ENCODE assay signal across 8 cellular contexts in genomic region chr4:154001187-154001586, GRCh38.
"Had no signal": no experiment of that assay in that cellular context is flagged by ENCODE, and none has a peak within 500 bp of the region (broad histone marks: within the 10 kb centered on the region; RNA-seq: fewer than 3 reads in every experiment).

No MANE protein-coding gene starts in this region.

- H3K36me3 ChIP-seq: HAP-1 had no signal

- H3K4me2 ChIP-seq: GM23338 had no signal

- H3K4me3 ChIP-seq: GM23338, HAP-1 had no signal

- ATAC-seq: GM23338, HCT116 had no signal

- H3K4me1 ChIP-seq: HAP-1 had no signal

- H3K9me3 ChIP-seq: HAP-1 had no signal

- DNase-seq: GOT3, H7, H9, HCEC 1CT, HFFc6 had no signal

- H2AFZ ChIP-seq: GM23338 had no signal
